ENCODE assay signal across 15 cellular contexts in genomic region chr6:78597966-78598365, GRCh38.
"Had no signal": no experiment of that assay in that cellular context is flagged by ENCODE, and none has a peak within 500 bp of the region (broad histone marks: within the 10 kb centered on the region; RNA-seq: fewer than 3 reads in every experiment).

No MANE protein-coding gene starts in this region.

- H3K27ac ChIP-seq: adrenal gland, left lung, psoas muscle had no signal

- H3K27me3 ChIP-seq: adrenal gland, esophagus squamous epithelium, heart right ventricle, left lung, sigmoid colon had no signal

- H3K4me3 ChIP-seq: adrenal gland, esophagus squamous epithelium, heart right ventricle, left lung, psoas muscle, sigmoid colon had no signal

- H3K36me3 ChIP-seq: adrenal gland, esophagus squamous epithelium, heart right ventricle, left lung, sigmoid colon had no signal

- H3K9me3 ChIP-seq: adrenal gland, esophagus squamous epithelium, left lung, psoas muscle, sigmoid colon had no signal

- ATAC-seq: activated CD4-positive, CD25-positive, alpha-beta regulatory T cell treated with anti-CD3 and anti-CD28 coated beads, Interleukin-2, amount 50 U/mL, for 24 hours; left lung; psoas muscle had no signal

- H3K4me1 ChIP-seq: adrenal gland, esophagus squamous epithelium, left lung, psoas muscle, sigmoid colon had no signal

- DNase-seq: activated naive CD4-positive, alpha-beta T cell treated with anti-CD3 and anti-CD28 coated beads, Interleukin-2, amount 50 U/mL, for 16 hours; adrenal gland; esophagus squamous epithelium; foreskin fibroblast; heart right ventricle; islet precursor cell; left lung; mesendoderm; nephron progenitor cell; psoas muscle; sigmoid colon; stimulated activated naive CD4-positive, alpha-beta T cell; substantia nigra; T-helper 2 cell had no signal
